Comparison of ENCODE assay signal across 1 cellular context in genomic region chr5:143547342-143547741, GRCh38.
TF ChIP-seq lines count a peak whose summit lies in the region.

No MANE protein-coding gene starts in this region.

TF ChIP-seq in HepG2, 621 proteins besides CTCF, POLR2A, EP300 and RAD21 (continued from another document and continues in another):
- peak; percentile 99 for TF ChIP-seq ARID5B (CRISPR knock-in tag; IDR thresholded peaks at IDR 0.05)
- TF ChIP-seq RARG (CRISPR knock-in tag; IDR thresholded peaks at IDR 0.05; ENCODE audit: low read depth): no peak
- TF ChIP-seq ZEB1 (IDR thresholded peaks at IDR 0.05; ENCODE audit: insufficient replicate concordance, low read depth): no peak
- no peak for TF ChIP-seq ZNF543 (CRISPR knock-in tag; IDR thresholded peaks at IDR 0.05)
- no peak for TF ChIP-seq TBP (CRISPR knock-in tag; IDR thresholded peaks at IDR 0.05)
- TF ChIP-seq, protein P1, sequence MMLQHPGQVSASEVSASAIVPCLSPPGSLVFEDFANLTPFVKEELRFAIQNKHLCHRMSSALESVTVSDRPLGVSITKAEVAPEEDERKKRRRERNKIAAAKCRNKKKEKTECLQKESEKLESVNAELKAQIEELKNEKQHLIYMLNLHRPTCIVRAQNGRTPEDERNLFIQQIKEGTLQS (CRISPR knock-in tag; IDR thresholded peaks at IDR 0.05): no peak
- 0 out of 2 replicates have a peak, but pooled peaks have one; percentile 64 for TF ChIP-seq HBP1 (CRISPR knock-in tag; IDR thresholded peaks at IDR 0.05; ENCODE audit: low read depth)
- no peak for TF ChIP-seq KLF15 (CRISPR knock-in tag; IDR thresholded peaks at IDR 0.05; ENCODE audit: borderline replicate concordance)
- no peak for TF ChIP-seq ZNF629 (CRISPR knock-in tag; conservative IDR thresholded peaks at IDR 0.05)
- no peak for TF ChIP-seq ZNF496 (CRISPR knock-in tag; IDR thresholded peaks at IDR 0.05; ENCODE audit: insufficient replicate concordance)
- TF ChIP-seq KLF6 (CRISPR knock-in tag; IDR thresholded peaks at IDR 0.05): no peak
- TF ChIP-seq ZNF567 (CRISPR knock-in tag; IDR thresholded peaks at IDR 0.05; ENCODE audit: borderline replicate concordance): no peak
- TF ChIP-seq NFE2 (CRISPR knock-in tag; IDR thresholded peaks at IDR 0.05): no peak
- no peak for TF ChIP-seq RFXAP (CRISPR knock-in tag; IDR thresholded peaks at IDR 0.05; ENCODE audit: borderline replicate concordance)
- TF ChIP-seq DZIP1 (CRISPR knock-in tag; IDR thresholded peaks at IDR 0.05): no peak
- peak; percentile 93 for TF ChIP-seq AHDC1 (CRISPR knock-in tag; IDR thresholded peaks at IDR 0.05; ENCODE audit: borderline replicate concordance)
- TF ChIP-seq, protein P2, sequence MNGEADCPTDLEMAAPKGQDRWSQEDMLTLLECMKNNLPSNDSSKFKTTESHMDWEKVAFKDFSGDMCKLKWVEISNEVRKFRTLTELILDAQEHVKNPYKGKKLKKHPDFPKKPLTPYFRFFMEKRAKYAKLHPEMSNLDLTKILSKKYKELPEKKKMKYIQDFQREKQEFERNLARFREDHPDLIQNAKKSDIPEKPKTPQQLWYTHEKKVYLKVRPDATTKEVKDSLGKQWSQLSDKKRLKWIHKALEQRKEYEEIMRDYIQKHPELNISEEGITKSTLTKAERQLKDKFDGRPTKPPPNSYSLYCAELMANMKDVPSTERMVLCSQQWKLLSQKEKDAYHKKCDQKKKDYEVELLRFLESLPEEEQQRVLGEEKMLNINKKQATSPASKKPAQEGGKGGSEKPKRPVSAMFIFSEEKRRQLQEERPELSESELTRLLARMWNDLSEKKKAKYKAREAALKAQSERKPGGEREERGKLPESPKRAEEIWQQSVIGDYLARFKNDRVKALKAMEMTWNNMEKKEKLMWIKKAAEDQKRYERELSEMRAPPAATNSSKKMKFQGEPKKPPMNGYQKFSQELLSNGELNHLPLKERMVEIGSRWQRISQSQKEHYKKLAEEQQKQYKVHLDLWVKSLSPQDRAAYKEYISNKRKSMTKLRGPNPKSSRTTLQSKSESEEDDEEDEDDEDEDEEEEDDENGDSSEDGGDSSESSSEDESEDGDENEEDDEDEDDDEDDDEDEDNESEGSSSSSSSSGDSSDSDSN (CRISPR knock-in tag; IDR thresholded peaks at IDR 0.05): no peak
- no peak for TF ChIP-seq RBAK (CRISPR knock-in tag; IDR thresholded peaks at IDR 0.05)
- TF ChIP-seq ZNF121 (CRISPR knock-in tag; IDR thresholded peaks at IDR 0.05): no peak
- no peak for TF ChIP-seq ZSCAN20 (CRISPR knock-in tag; IDR thresholded peaks at IDR 0.05; ENCODE audit: borderline replicate concordance)
- TF ChIP-seq ZMYM3 (CRISPR knock-in tag; IDR thresholded peaks at IDR 0.05): peak; percentile 62; the same call in 1 of the 2 replicates
- no peak for TF ChIP-seq NFATC3 (CRISPR knock-in tag; IDR thresholded peaks at IDR 0.05)
- no peak for TF ChIP-seq ZNF383 (CRISPR knock-in tag; IDR thresholded peaks at IDR 0.05; ENCODE audit: borderline replicate concordance)
- TF ChIP-seq ZNF382 (CRISPR knock-in tag; IDR thresholded peaks at IDR 0.05; ENCODE audit: borderline replicate concordance): no peak
- TF ChIP-seq NR2F2 (IDR thresholded peaks at IDR 0.05; ENCODE audit: borderline replicate concordance, low read depth): peak; percentile 95
- TF ChIP-seq TBX2 (CRISPR knock-in tag; IDR thresholded peaks at IDR 0.05; ENCODE audit: borderline replicate concordance): peak; percentile 92
- TF ChIP-seq ZSCAN9 (CRISPR knock-in tag; IDR thresholded peaks at IDR 0.05; ENCODE audit: borderline replicate concordance): peak; percentile 42; the same call in 1 of the 2 replicates
- TF ChIP-seq E2F5 (CRISPR knock-in tag; conservative IDR thresholded peaks at IDR 0.05): no peak
- no peak for TF ChIP-seq CBFB (CRISPR knock-in tag; IDR thresholded peaks at IDR 0.05)
- TF ChIP-seq, protein P3, sequence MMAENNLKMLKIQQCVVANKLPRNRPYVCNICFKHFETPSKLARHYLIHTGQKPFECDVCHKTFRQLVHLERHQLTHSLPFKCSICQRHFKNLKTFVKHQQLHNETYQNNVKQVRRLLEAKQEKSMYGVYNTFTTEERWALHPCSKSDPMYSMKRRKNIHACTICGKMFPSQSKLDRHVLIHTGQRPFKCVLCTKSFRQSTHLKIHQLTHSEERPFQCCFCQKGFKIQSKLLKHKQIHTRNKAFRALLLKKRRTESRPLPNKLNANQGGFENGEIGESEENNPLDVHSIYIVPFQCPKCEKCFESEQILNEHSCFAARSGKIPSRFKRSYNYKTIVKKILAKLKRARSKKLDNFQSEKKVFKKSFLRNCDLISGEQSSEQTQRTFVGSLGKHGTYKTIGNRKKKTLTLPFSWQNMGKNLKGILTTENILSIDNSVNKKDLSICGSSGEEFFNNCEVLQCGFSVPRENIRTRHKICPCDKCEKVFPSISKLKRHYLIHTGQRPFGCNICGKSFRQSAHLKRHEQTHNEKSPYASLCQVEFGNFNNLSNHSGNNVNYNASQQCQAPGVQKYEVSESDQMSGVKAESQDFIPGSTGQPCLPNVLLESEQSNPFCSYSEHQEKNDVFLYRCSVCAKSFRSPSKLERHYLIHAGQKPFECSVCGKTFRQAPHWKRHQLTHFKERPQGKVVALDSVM (CRISPR knock-in tag; IDR thresholded peaks at IDR 0.05): no peak
- peak; percentile 97 for TF ChIP-seq ISL2 (CRISPR knock-in tag; IDR thresholded peaks at IDR 0.05)
- no peak for TF ChIP-seq HNF4G (IDR thresholded peaks at IDR 0.05; ENCODE audit: borderline replicate concordance, low read depth, low read length)
- no peak; the same call in 1 of the 2 replicates for TF ChIP-seq HNF4G (CRISPR knock-in tag; IDR thresholded peaks at IDR 0.05; ENCODE audit: borderline replicate concordance, low read depth)
- TF ChIP-seq ZNF33A (CRISPR knock-in tag; IDR thresholded peaks at IDR 0.05; ENCODE audit: borderline replicate concordance): no peak
